ENCODE assay signal across 1 cellular context in genomic region chr20:58569211-58570125, GRCh38.
A peak's percentile ranks its signal among the peaks of the same experiment; 100 is the strongest.
TF ChIP-seq lines count a peak whose summit lies in the region.

No MANE protein-coding gene starts in this region.

TF ChIP-seq in IMR-90, 13 proteins besides CTCF, POLR2A, EP300 and RAD21:
- TF ChIP-seq CEBPB (IDR thresholded peaks at IDR 0.05; ENCODE audit: low read depth, low read length), result peak; percentile 86
- TF ChIP-seq USF2 (IDR thresholded peaks at IDR 0.05; ENCODE audit: low read depth, low read length), result no peak
